8 cellular contexts compared by ENCODE assay signal in the genomic region with DNA sequence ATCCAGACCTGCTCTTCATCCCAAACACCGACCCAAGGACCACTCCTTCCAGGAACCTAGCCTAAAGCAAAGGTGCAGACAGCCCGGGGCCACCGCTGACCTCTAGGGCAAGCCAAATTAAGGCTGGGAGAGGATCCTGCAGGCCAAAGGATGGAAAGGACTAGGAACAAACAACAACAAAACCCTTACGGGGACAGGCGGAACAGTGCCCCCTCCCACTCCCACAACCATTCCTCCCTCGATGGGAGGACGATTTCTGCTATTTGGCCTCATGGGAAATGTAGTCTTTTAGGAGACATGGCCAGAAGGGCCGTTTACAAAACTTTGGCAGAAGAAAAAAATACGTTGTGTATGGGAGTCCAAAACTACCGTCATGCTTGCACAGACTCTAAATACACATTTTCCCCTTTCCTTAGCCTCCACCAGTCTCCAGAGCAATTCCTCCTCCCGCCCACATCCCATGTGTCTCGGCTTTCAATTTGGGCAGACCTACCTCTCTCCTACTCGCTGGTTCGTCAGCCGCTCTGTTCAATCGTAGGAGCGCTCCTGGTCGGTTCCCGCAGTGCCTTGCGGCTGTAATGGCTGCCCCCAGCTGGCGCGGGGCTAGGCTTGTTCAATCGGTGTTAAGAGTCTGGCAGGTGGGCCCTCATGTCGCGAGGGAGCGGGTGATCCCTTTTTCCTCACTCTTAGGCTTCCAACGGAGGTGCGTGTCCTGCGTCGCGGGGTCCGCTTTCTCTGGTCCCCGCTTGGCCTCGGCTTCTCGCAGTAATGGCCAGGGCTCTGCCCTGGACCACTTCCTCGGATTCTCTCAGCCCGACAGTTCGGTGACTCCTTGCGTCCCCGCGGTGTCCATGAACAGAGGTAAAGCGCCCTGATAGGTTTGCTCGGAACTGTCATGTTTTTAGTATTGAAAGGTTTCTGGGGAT. TPM values are rescaled to one million over a fixed set of nuclear protein-coding genes. Genes with fewer than 3 reads are reported as not detected.
DNase-seq lines count a peak whose midpoint lies in the region; ATAC-seq, FAIRE-seq and TF ChIP-seq lines count a peak whose summit lies in the region.

A gene (plus strand): TSS at position 560 of the 926 bp plus-strand sequence. CDS start 19 bp downstream, at position 579.

- DNase-seq in AG08396 (ENCODE audit: low spot score): peak; percentile 91
- DNase-seq in NCI-H460 (ENCODE audit: extremely low read depth, low read depth): peak; percentile 82
- DNase-seq in activated CD4-positive, alpha-beta T cell treated with anti-CD3 and anti-CD28 coated beads for 24 hours (ENCODE audit: low read depth in 2 of 2): peak; percentile 71 to 74
- DNase-seq in cerebellum (ENCODE audit: low spot score): peak; percentile 92
- peak; percentile 94 for DNase-seq in kidney
- DNase-seq in stimulated activated CD4-positive, alpha-beta T cell treated with anti-CD3 and anti-CD28 coated beads, Interleukin-15, amount 100 ng/mL, for 24 hours: peak; percentile 90

- peak; percentile 13 for TF ChIP-seq CTCF in kidney (IDR thresholded peaks at IDR 0.05; ENCODE audit: borderline replicate concordance, extremely low read depth, insufficient read depth)

- peak; percentile 99 for ATAC-seq in GM19023 (IDR thresholded peaks at IDR 0.05; ENCODE audit: unreplicated experiment)
- peak; percentile 98 for ATAC-seq in HG03280 (IDR thresholded peaks at IDR 0.05; ENCODE audit: unreplicated experiment)

- peaks cover 11 to 18% of the 10 kb centered on the region in 2 donors for H3K36me3 ChIP-seq in kidney (ENCODE audit: control insufficient read depth in 1 of 2, insufficient read depth in 2 of 2, low read length in 2 of 2)

- no peak for FAIRE-seq in kidney (lab: Jason Lieb, UNC)

- intact Hi-C loops in kidney (cut with DNase I): no loop called here

- H3K27ac ChIP-seq in kidney (ENCODE audit: low read depth in 2 of 2, low read length in 2 of 2): peak within 1 kb of the TSS in 1 of 2 donors; percentile 79

- H3K4me1 ChIP-seq in kidney (ENCODE audit: control insufficient read depth in 1 of 2, insufficient read depth in 1 of 2, low read depth in 1 of 2, low read length in 2 of 2): peaks cover 5 to 9% of the 10 kb centered on the region in 2 donors

- peak within 1 kb of the TSS; percentile 96 for H3K9ac ChIP-seq in kidney (ENCODE audit: low read length in 2 of 2)

- H3K9me3 ChIP-seq in kidney (ENCODE audit: control insufficient read depth in 1 of 2, low read length in 2 of 2): no peaks in the 10 kb centered on the region

- H3K4me3 ChIP-seq in kidney (ENCODE audit: low read length in 2 of 2): peak within 1 kb of the TSS; percentile 94 to 97

RNA-seq across cellular contexts. Expression of the gene that starts here (rescaled TPM):
- 30.9 and 43.6 TPM in 2 replicates for total RNA-seq in NCI-H460 (2014; rRNA removed; shearing (Covaris generic))
- polyA plus RNA-seq in NCI-H460 (2014; cell fraction: nucleus; rRNA removed): 58.3 and 59.4 TPM in 2 replicates
- total RNA-seq in cerebellum: 28.8 TPM
- 29.5 TPM for total RNA-seq in kidney
- 71.6 TPM for polyA plus RNA-seq in kidney (ENCODE audit: insufficient read depth, low read depth, low replicate concordance)
